ENCODE assay signal across 1 cellular context in the genomic region with DNA sequence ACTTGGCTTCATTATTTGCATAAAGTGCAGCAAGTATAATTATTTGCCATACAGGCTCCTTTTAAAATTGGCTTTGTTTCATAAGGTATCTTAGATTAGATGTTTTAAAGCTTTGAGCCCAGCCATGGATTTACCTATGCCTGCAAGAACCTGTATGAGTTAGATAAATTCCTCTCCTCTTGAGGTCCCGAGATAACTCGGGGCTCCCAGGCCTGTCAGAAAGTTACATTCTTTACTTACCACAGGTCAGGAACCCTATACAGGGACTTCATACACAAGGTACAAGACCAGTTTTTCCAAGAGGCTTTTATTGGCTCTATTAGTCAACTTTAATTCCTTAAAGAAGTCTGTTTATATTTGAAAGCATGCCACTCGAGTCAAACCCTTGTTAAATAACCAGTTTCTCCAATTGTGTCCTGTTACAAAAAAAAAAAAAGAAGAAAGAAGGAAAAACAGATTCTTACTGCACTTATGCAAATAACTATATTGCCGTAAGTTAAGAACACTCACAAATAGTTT.
TF ChIP-seq lines count a peak whose summit lies in the region.

No MANE protein-coding gene starts in this region.

TF ChIP-seq in HCT116, 20 proteins besides CTCF, POLR2A, EP300 and RAD21:
- no peak for TF ChIP-seq REST (IDR thresholded peaks at IDR 0.05; ENCODE audit: low read depth)
- no peak for TF ChIP-seq TCF7L2 (IDR thresholded peaks at IDR 0.05; ENCODE audit: borderline replicate concordance, extremely low read depth, insufficient read depth, insufficient read length)
- TF ChIP-seq SRF (IDR thresholded peaks at IDR 0.05; ENCODE audit: low read depth), result no peak
- TF ChIP-seq ZNF274 (IDR thresholded peaks at IDR 0.05; ENCODE audit: low read depth, low read length), result no peak
- TF ChIP-seq YY1 (IDR thresholded peaks at IDR 0.05; ENCODE audit: extremely low read depth, insufficient replicate concordance, low read depth, low read length), result no peak
- TF ChIP-seq ELF1 (IDR thresholded peaks at IDR 0.05; ENCODE audit: borderline replicate concordance, low read depth), result no peak
- no peak for TF ChIP-seq EZH2phosphoT487 (IDR thresholded peaks at IDR 0.05; ENCODE audit: borderline replicate concordance)
- no peak for TF ChIP-seq POLR2AphosphoS5 (IDR thresholded peaks at IDR 0.05; ENCODE audit: low read depth, low read length)
- TF ChIP-seq ATF3 (IDR thresholded peaks at IDR 0.05), result no peak
- no peak for TF ChIP-seq SP1 (IDR thresholded peaks at IDR 0.05; ENCODE audit: low read depth)
- no peak for TF ChIP-seq ZBTB33 (IDR thresholded peaks at IDR 0.05; ENCODE audit: extremely low read depth, insufficient replicate concordance, low read length)
- TF ChIP-seq CBX3 (IDR thresholded peaks at IDR 0.05; ENCODE audit: low read depth), result no peak
- TF ChIP-seq, protein P1, sequence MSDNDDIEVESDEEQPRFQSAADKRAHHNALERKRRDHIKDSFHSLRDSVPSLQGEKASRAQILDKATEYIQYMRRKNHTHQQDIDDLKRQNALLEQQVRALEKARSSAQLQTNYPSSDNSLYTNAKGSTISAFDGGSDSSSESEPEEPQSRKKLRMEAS (IDR thresholded peaks at IDR 0.05), result no peak
- TF ChIP-seq FOSL1 (IDR thresholded peaks at IDR 0.05; ENCODE audit: low read depth), result no peak
- no peak for TF ChIP-seq EZH2 (IDR thresholded peaks at IDR 0.05)
- TF ChIP-seq ZFX (IDR thresholded peaks at IDR 0.05), result no peak
